ENCODE assay signal across 1 cellular context in genomic region chr20:59001068-59001448, GRCh38.
TF ChIP-seq lines count a peak whose summit lies in the region.

No MANE protein-coding gene starts in this region.

TF ChIP-seq in HepG2, 621 proteins besides CTCF, POLR2A, EP300 and RAD21:
- TF ChIP-seq ZFY (CRISPR knock-in tag; IDR thresholded peaks at IDR 0.05) (peak; percentile 3; the same call in 1 of the 2 replicates), ZNF280B (CRISPR knock-in tag; IDR thresholded peaks at IDR 0.05; ENCODE audit: borderline replicate concordance) (peak; percentile 17; the same call in 1 of the 2 replicates), MEIS1 (CRISPR knock-in tag; IDR thresholded peaks at IDR 0.05; ENCODE audit: borderline replicate concordance) (no peak), ZNF550 (CRISPR knock-in tag; IDR thresholded peaks at IDR 0.05; ENCODE audit: borderline replicate concordance) (0 out of 2 replicates have a peak, but pooled peaks have one; percentile 3), ZNF136 (CRISPR knock-in tag; IDR thresholded peaks at IDR 0.05; ENCODE audit: low read depth) (no peak), ZNF883 (CRISPR knock-in tag; IDR thresholded peaks at IDR 0.05; ENCODE audit: not compliant biosample characterization) (peak; percentile 33)
